9 cellular contexts compared by ENCODE assay signal in genomic region chr16:89473791-89474414, GRCh38. TPM values are rescaled to one million over a fixed set of nuclear protein-coding genes. Genes with fewer than 3 reads are reported as not detected.
DNase-seq lines count a peak whose midpoint lies in the region; ATAC-seq and TF ChIP-seq lines count a peak whose summit lies in the region.
"Had no signal": no experiment of that assay in that cellular context is flagged by ENCODE, and none has a peak within 500 bp of the region (broad histone marks: within the 10 kb centered on the region; RNA-seq: fewer than 3 reads in every experiment).

No MANE protein-coding gene starts in this region.

- DNase-seq in activated T-cell treated with anti-CD3 and anti-CD28 coated beads, Interleukin-2, amount 50 U/mL, for 72 hours = no peak
- DNase-seq in activated T-cell treated with anti-CD3 and anti-CD28 coated beads, Interleukin-2, amount 50 U/mL, for 48 hours = no peak
- DNase-seq in activated CD8-positive, alpha-beta T cell treated with anti-CD3 and anti-CD28 coated beads, Interleukin-2, amount 10 ng/mL, durations not matched to agents 7 days and 5 days = no peak
- DNase-seq in glomerular visceral epithelial cell (ENCODE audit: extremely low spot score) (peak; percentile 52), type B pancreatic cell (ENCODE audit: extremely low spot score, unreplicated experiment) (no peak), OCI-M2 (lab: John Stamatoyannopoulos, UW; ENCODE audit: unreplicated experiment) (no peak), DMS53 treated with DMSO at 0.1 percent for 48 hours (lab: John Stamatoyannopoulos, UW; ENCODE audit: unreplicated experiment) (no peak)
- no peak for DNase-seq in effector CD4-positive, alpha-beta T cell
- DNase-seq: NCI-H146 had no signal

- no peaks in the 10 kb centered on the region for H3K9me3 Mint-ChIP-seq in activated T-cell treated with anti-CD3 and anti-CD28 coated beads, Interleukin-2, amount 50 U/mL, for 72 hours
- H3K9me3 Mint-ChIP-seq in activated CD8-positive, alpha-beta T cell treated with anti-CD3 and anti-CD28 coated beads, Interleukin-2, amount 10 ng/mL, durations not matched to agents 7 days and 5 days (ENCODE audit: insufficient read depth) = peaks cover 3% of the 10 kb centered on the region
- no peaks in the 10 kb centered on the region for H3K9me3 Mint-ChIP-seq in type B pancreatic cell

- POLR2A ChIA-PET in activated CD8-positive, alpha-beta T cell treated with anti-CD3 and anti-CD28 coated beads, Interleukin-2, amount 10 ng/mL, durations not matched to agents 7 days and 5 days (lab: Charles Lee) = interaction anchor here (0.5 kb wide), 1 partner anchor 160 kb away, joined by 3 read pairs; no protein-coding TSS in a partner anchor

- H3K36me3 Mint-ChIP-seq in activated T-cell treated with anti-CD3 and anti-CD28 coated beads, Interleukin-2, amount 50 U/mL, for 72 hours (ENCODE audit: insufficient read depth in 2 of 2) = peaks cover 2 to 10% of the 10 kb centered on the region in 2 donors
- peaks cover 36% of the 10 kb centered on the region for H3K36me3 Mint-ChIP-seq in activated CD8-positive, alpha-beta T cell treated with anti-CD3 and anti-CD28 coated beads, Interleukin-2, amount 10 ng/mL, durations not matched to agents 7 days and 5 days (ENCODE audit: low read depth)
- H3K36me3 Mint-ChIP-seq in type B pancreatic cell = peaks cover 7% of the 10 kb centered on the region

- peak overlapping the region; percentile 36 to 38 for H3K4me3 Mint-ChIP-seq in activated T-cell treated with anti-CD3 and anti-CD28 coated beads, Interleukin-2, amount 50 U/mL, for 72 hours
- no peak overlapping the region for H3K4me3 Mint-ChIP-seq in activated CD8-positive, alpha-beta T cell treated with anti-CD3 and anti-CD28 coated beads, Interleukin-2, amount 10 ng/mL, durations not matched to agents 7 days and 5 days
- peak overlapping the region; percentile 27 for H3K4me3 Mint-ChIP-seq in type B pancreatic cell

- CTCF ChIA-PET in activated CD8-positive, alpha-beta T cell treated with anti-CD3 and anti-CD28 coated beads, Interleukin-2, amount 10 ng/mL, durations not matched to agents 7 days and 5 days (lab: Charles Lee) = interaction anchor here (1.4 to 1.5 kb wide), 2 partner anchors 35 to 158 kb away, joined by 3 read pairs; no protein-coding TSS in a partner anchor

- H3K27ac Mint-ChIP-seq in activated T-cell treated with anti-CD3 and anti-CD28 coated beads, Interleukin-2, amount 50 U/mL, for 72 hours = peak overlapping the region; percentile 38
- peak overlapping the region; percentile 53 for H3K27ac Mint-ChIP-seq in activated CD8-positive, alpha-beta T cell treated with anti-CD3 and anti-CD28 coated beads, Interleukin-2, amount 10 ng/mL, durations not matched to agents 7 days and 5 days
- H3K27ac Mint-ChIP-seq in type B pancreatic cell = peak overlapping the region; percentile 84

- H3K27me3 Mint-ChIP-seq in activated T-cell treated with anti-CD3 and anti-CD28 coated beads, Interleukin-2, amount 50 U/mL, for 72 hours (ENCODE audit: low read depth) = no peaks in the 10 kb centered on the region
- no peaks in the 10 kb centered on the region for H3K27me3 Mint-ChIP-seq in activated CD8-positive, alpha-beta T cell treated with anti-CD3 and anti-CD28 coated beads, Interleukin-2, amount 10 ng/mL, durations not matched to agents 7 days and 5 days (ENCODE audit: low read depth)
- no peaks in the 10 kb centered on the region for H3K27me3 Mint-ChIP-seq in type B pancreatic cell

- peaks cover 93% of the 10 kb centered on the region for H3K4me1 Mint-ChIP-seq in activated T-cell treated with anti-CD3 and anti-CD28 coated beads, Interleukin-2, amount 50 U/mL, for 72 hours (ENCODE audit: low read depth)
- peaks cover 88% of the 10 kb centered on the region for H3K4me1 Mint-ChIP-seq in activated CD8-positive, alpha-beta T cell treated with anti-CD3 and anti-CD28 coated beads, Interleukin-2, amount 10 ng/mL, durations not matched to agents 7 days and 5 days (ENCODE audit: low read depth)
- H3K4me1 Mint-ChIP-seq in type B pancreatic cell (ENCODE audit: unreplicated experiment) = peaks cover 51% of the 10 kb centered on the region

- ATAC-seq in activated T-cell treated with anti-CD3 and anti-CD28 coated beads, Interleukin-2, amount 50 U/mL, for 72 hours (replicated peaks in 1 of 2) = peak; percentile 11 to 32
- peak; percentile 29 for ATAC-seq in activated CD8-positive, alpha-beta T cell treated with anti-CD3 and anti-CD28 coated beads, Interleukin-2, amount 10 ng/mL, durations not matched to agents 7 days and 5 days

- TF ChIP-seq CTCF in type B pancreatic cell (conservative IDR thresholded peaks at IDR 0.05) = no peak

RNA-seq across cellular contexts. Expression of gene ANKRD11, which starts 16.5 kb away (rescaled TPM):
- total RNA-seq in activated T-cell treated with anti-CD3 and anti-CD28 coated beads, Interleukin-2, amount 50 U/mL, for 72 hours = 100 to 1,000 TPM; 204 to 215 TPM
- 100 to 1,000 TPM; 157 to 175 TPM for total RNA-seq in activated CD8-positive, alpha-beta T cell treated with anti-CD3 and anti-CD28 coated beads, Interleukin-2, amount 10 ng/mL, durations not matched to agents 7 days and 5 days
- 153 and 155 TPM in 2 replicates for total RNA-seq in type B pancreatic cell (ENCODE audit: low replicate concordance)

RNA-seq across cellular contexts. Expression of gene SPG7, which starts 34.3 kb away (rescaled TPM):
- 10 to 100 TPM; 67.4 to 82.1 TPM for total RNA-seq in activated T-cell treated with anti-CD3 and anti-CD28 coated beads, Interleukin-2, amount 50 U/mL, for 72 hours
- total RNA-seq in activated CD8-positive, alpha-beta T cell treated with anti-CD3 and anti-CD28 coated beads, Interleukin-2, amount 10 ng/mL, durations not matched to agents 7 days and 5 days = 10 to 100 TPM; 94.7 to 98.4 TPM
- total RNA-seq in type B pancreatic cell (ENCODE audit: low replicate concordance) = 120 and 129 TPM in 2 replicates
